21 cellular contexts compared by ENCODE assay signal in genomic region chr7:33760146-33760545, GRCh38.
"Had no signal": no experiment of that assay in that cellular context is flagged by ENCODE, and none has a peak within 500 bp of the region (broad histone marks: within the 10 kb centered on the region; RNA-seq: fewer than 3 reads in every experiment).

No MANE protein-coding gene starts in this region.

- DNase-seq: IMR-90, Karpas-422, KG1, MG63, NCI-H1092, NCI-H1105 treated with DMSO at 0.1 percent for 48 hours, NCI-H1417 treated with DMSO at 0.1 percent for 48 hours, NCI-H187, NCI-H2029, NCI-H2081 treated with DMSO at 0.1 percent for 48 hours, NCI-H2171, NCI-H446, NCI-H510A, NCI-H524 treated with DMSO at 0.1 percent for 48 hours, NCI-H69, NCI-H774, PC-3, SHP77 treated with DMSO at 0.1 percent for 48 hours had no signal

- ATAC-seq: HepG2, Panc1, PC-3, Right ventricle myocardium inferior had no signal
